In the genomic region with DNA sequence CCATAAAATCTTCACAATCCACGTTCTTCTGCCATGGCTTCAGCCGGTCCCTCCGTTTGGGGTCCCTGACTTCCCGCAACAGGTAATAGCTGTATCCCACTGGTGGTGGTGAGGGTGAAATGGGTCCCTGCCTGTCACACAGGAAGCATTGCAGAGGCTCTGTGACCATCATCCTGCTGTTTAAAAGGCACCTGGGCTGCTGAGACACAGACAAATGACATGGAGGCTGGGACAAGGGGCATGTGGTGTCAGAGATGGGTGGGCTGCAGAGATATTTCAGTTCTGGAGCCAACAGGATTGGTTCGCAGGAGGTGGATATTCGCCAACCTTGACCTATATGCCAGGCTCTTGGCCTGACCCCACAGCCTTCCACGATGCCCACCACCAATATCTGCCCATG, we compare ENCODE assay signal across 2 cellular contexts.
TF ChIP-seq lines count a peak whose summit lies in the region.

No MANE protein-coding gene starts in this region.

TF ChIP-seq in GM23338, 12 proteins besides CTCF, POLR2A, EP300 and RAD21 (continued from another document):
- TF ChIP-seq POLR2AphosphoS5 (IDR thresholded peaks at IDR 0.05; ENCODE audit: low read depth): no peak
- TF ChIP-seq ZNF331 (CRISPR knock-in tag; IDR thresholded peaks at IDR 0.05; ENCODE audit: low read depth): no peak
- TF ChIP-seq EZH2phosphoT487 (IDR thresholded peaks at IDR 0.05; ENCODE audit: unreplicated experiment): no peak
- TF ChIP-seq, protein P1, sequence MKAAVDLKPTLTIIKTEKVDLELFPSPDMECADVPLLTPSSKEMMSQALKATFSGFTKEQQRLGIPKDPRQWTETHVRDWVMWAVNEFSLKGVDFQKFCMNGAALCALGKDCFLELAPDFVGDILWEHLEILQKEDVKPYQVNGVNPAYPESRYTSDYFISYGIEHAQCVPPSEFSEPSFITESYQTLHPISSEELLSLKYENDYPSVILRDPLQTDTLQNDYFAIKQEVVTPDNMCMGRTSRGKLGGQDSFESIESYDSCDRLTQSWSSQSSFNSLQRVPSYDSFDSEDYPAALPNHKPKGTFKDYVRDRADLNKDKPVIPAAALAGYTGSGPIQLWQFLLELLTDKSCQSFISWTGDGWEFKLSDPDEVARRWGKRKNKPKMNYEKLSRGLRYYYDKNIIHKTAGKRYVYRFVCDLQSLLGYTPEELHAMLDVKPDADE (IDR thresholded peaks at IDR 0.05): no peak
- TF ChIP-seq, protein P2, sequence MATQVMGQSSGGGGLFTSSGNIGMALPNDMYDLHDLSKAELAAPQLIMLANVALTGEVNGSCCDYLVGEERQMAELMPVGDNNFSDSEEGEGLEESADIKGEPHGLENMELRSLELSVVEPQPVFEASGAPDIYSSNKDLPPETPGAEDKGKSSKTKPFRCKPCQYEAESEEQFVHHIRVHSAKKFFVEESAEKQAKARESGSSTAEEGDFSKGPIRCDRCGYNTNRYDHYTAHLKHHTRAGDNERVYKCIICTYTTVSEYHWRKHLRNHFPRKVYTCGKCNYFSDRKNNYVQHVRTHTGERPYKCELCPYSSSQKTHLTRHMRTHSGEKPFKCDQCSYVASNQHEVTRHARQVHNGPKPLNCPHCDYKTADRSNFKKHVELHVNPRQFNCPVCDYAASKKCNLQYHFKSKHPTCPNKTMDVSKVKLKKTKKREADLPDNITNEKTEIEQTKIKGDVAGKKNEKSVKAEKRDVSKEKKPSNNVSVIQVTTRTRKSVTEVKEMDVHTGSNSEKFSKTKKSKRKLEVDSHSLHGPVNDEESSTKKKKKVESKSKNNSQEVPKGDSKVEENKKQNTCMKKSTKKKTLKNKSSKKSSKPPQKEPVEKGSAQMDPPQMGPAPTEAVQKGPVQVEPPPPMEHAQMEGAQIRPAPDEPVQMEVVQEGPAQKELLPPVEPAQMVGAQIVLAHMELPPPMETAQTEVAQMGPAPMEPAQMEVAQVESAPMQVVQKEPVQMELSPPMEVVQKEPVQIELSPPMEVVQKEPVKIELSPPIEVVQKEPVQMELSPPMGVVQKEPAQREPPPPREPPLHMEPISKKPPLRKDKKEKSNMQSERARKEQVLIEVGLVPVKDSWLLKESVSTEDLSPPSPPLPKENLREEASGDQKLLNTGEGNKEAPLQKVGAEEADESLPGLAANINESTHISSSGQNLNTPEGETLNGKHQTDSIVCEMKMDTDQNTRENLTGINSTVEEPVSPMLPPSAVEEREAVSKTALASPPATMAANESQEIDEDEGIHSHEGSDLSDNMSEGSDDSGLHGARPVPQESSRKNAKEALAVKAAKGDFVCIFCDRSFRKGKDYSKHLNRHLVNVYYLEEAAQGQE (IDR thresholded peaks at IDR 0.05; ENCODE audit: unreplicated experiment): no peak
- TF ChIP-seq ZNF462 (CRISPR knock-in tag; IDR thresholded peaks at IDR 0.05): no peak
- TF ChIP-seq EZH2 (IDR thresholded peaks at IDR 0.05; ENCODE audit: low read depth, unreplicated experiment): no peak
- no peak for TF ChIP-seq STAT1 (IDR thresholded peaks at IDR 0.05; ENCODE audit: unreplicated experiment)
- TF ChIP-seq ZNF114 (CRISPR knock-in tag; IDR thresholded peaks at IDR 0.05): no peak
- no peak for TF ChIP-seq NANOG (IDR thresholded peaks at IDR 0.05; ENCODE audit: borderline replicate concordance)

TF ChIP-seq in H1, 55 proteins besides CTCF, POLR2A, EP300 and RAD21 (continued from another document):
- TF ChIP-seq YY1 (IDR thresholded peaks at IDR 0.05; ENCODE audit: low read depth, low read length): no peak
- no peak for TF ChIP-seq SP2 (IDR thresholded peaks at IDR 0.05; ENCODE audit: low read length)
- no peak for TF ChIP-seq TAF1 (IDR thresholded peaks at IDR 0.05; ENCODE audit: low read depth, low read length)
